Comparison of ENCODE assay signal across 9 cellular contexts in the genomic region with DNA sequence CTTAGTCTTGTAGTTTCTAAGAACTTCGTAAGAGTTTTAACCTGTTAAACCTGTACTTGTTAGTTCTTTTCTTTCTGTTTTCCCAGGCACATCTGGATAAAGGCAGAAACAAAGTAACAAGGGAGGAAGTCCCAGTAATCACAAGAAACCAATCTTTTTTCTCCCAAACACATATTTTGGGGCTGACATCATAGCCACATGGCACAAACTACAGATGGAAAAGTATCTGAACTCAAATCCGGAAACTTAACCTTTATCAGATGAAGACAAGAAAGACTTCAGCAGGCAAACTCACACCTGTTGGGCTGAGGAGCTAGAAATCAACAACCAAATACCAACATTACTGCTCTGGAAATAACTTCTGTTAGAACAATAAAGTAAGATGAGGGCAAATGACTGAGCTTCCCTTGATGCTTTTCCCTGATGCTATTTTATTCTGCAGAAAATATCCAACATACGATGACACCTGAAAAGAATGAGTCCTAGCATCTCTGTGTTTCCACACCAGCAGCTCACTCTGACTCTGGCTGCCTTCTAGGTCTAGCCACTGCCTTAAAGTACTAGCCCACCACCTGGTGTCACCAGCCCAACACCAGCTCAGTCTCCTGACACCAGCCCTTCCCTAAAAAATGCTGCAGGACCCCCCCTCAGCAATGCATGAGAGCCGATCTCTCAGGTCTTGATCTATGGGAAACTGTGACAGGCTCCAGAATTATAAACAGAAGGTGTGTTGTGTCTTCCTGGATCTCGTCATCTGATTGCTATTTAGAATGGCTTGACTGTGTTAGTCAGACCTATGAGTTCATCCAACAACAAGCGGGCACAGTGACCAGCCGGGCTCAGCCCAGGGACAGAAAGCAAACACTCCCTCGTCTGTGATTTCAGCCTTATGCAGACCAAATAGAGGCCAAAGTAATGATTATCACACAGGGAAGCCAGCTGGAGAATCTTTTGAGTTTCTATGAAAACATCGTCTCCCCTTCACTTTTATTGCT.
A peak's percentile ranks its signal among the peaks of the same experiment; 100 is the strongest.
DNase-seq lines count a peak whose midpoint lies in the region; ATAC-seq and TF ChIP-seq lines count a peak whose summit lies in the region.
"Had no signal": no experiment of that assay in that cellular context is flagged by ENCODE, and none has a peak within 500 bp of the region (broad histone marks: within the 10 kb centered on the region; RNA-seq: fewer than 3 reads in every experiment).

No MANE protein-coding gene starts in this region.

- ATAC-seq in heart right ventricle (peak; percentile 28 to 83 (median 60)), sciatic nerve (peak; percentile 85)

- H3K4me1 ChIP-seq in ES-I3 (ENCODE audit: insufficient read depth, low read length) (peaks cover 34% of the 10 kb centered on the region), heart right ventricle (peaks cover 0 to 28% (median 15%) of the 10 kb centered on the region in 9 donors)

- H3K9me3 Mint-ChIP-seq in activated naive CD4-positive, alpha-beta T cell treated with anti-CD3 and anti-CD28 coated beads for 36 hours = no peaks in the 10 kb centered on the region

- H3K36me3 Mint-ChIP-seq in activated naive CD4-positive, alpha-beta T cell treated with anti-CD3 and anti-CD28 coated beads for 36 hours (ENCODE audit: low read depth) = peaks cover 1% of the 10 kb centered on the region

- TF ChIP-seq CTCF in WI38 (IDR thresholded peaks at IDR 0.05; ENCODE audit: low read depth, low read length) (no peak), heart right ventricle (IDR thresholded peaks at IDR 0.05) (no peak), GM13977 (IDR thresholded peaks at IDR 0.05; ENCODE audit: extremely low read depth, insufficient read depth, missing control alignments) (no peak)

- H3K27ac Mint-ChIP-seq in activated naive CD4-positive, alpha-beta T cell treated with anti-CD3 and anti-CD28 coated beads for 36 hours = no peak overlapping the region

- H3K4me3 ChIP-seq in WI38 (ENCODE audit: low read depth, low read length) (peak overlapping the region; percentile 30), heart right ventricle (no peak overlapping the region)
- H3K4me3 ChIP-seq: dorsolateral prefrontal cortex had no signal

- H3K9ac ChIP-seq in ES-I3 (ENCODE audit: low read depth, low read length) = 0 out of 2 replicates have a peak overlapping the region, but pooled peaks have one; percentile 1

- H3K4me1 Mint-ChIP-seq in activated naive CD4-positive, alpha-beta T cell treated with anti-CD3 and anti-CD28 coated beads for 36 hours (ENCODE audit: low read depth) = peaks cover 51% of the 10 kb centered on the region

- intact Hi-C loops in heart right ventricle (cut with DNase I) = no loop called here
- intact Hi-C loops in sciatic nerve (cut with DNase I) = no loop called here
- intact Hi-C loops in activated naive CD4-positive, alpha-beta T cell treated with anti-CD3 and anti-CD28 coated beads for 36 hours (cut with micrococcal nuclease) = no loop called here

- 56 to 63% methylated on average over 9 of the region's 9 CpGs for WGBS in heart right ventricle, 2 donors

- H3K9me3 ChIP-seq in ES-I3 (ENCODE audit: control insufficient read depth, insufficient read depth, low read length) (0 out of 2 replicates have a peak, but pooled peaks cover 2% of the 10 kb centered on the region), heart right ventricle (no peaks in the 10 kb centered on the region)

- in situ Hi-C loops in GM13977 (cut with MboI; ENCODE audit: low pct_unique_long_range_greater_than_20kb, low sequenced_read_pairs, unreplicated experiment) = no loop called here

- CTCF ChIA-PET in activated naive CD4-positive, alpha-beta T cell treated with anti-CD3 and anti-CD28 coated beads for 36 hours (lab: Charles Lee) = interaction anchor here (0.6 kb wide), 1 partner anchor 9 kb away, joined by 4 read pairs; no protein-coding TSS in a partner anchor

- H3K27me3 ChIP-seq in heart right ventricle = no peaks in the 10 kb centered on the region
- H3K27me3 ChIP-seq: dorsolateral prefrontal cortex had no signal

- H3K27ac ChIP-seq in heart right ventricle = peak overlapping the region in 8 of 10 donors; percentile 1 to 65 (median 40)

- no peaks in the 10 kb centered on the region for H3K27me3 Mint-ChIP-seq in activated naive CD4-positive, alpha-beta T cell treated with anti-CD3 and anti-CD28 coated beads for 36 hours (ENCODE audit: low read depth)

- H3K4me3 Mint-ChIP-seq in activated naive CD4-positive, alpha-beta T cell treated with anti-CD3 and anti-CD28 coated beads for 36 hours = no peak overlapping the region

- H3K36me3 ChIP-seq in ES-I3 (ENCODE audit: insufficient read depth, low read length) (no peaks in the 10 kb centered on the region), heart right ventricle (no peaks in the 10 kb centered on the region)

- peak; percentile 11 to 14 for DNase-seq in heart right ventricle
- DNase-seq in sciatic nerve (ENCODE audit: low spot score) = no peak
- DNase-seq in activated naive CD4-positive, alpha-beta T cell treated with anti-CD3 and anti-CD28 coated beads for 36 hours = no peak
- DNase-seq in GM13977 (ENCODE audit: low spot score) = no peak
- DNase-seq in DMS153 treated with DMSO at 0.1 percent for 48 hours (lab: John Stamatoyannopoulos, UW; ENCODE audit: unreplicated experiment) = no peak
- no peak for DNase-seq in central memory CD4-positive, alpha-beta T cell

Comparison
In these comparisons a context has a peak if more than half of its experiments do, and no peak if none do; other contexts are left out.
1. DNase-seq: peak in heart right ventricle (2 of 2); none in sciatic nerve (single experiment), activated naive CD4-positive, alpha-beta T cell treated with anti-CD3 and anti-CD28 coated beads for 36 hours (single experiment), GM13977 (single experiment), DMS153 treated with DMSO at 0.1 percent for 48 hours (single experiment) and central memory CD4-positive, alpha-beta T cell (single experiment).